ENCODE assay signal across 8 cellular contexts in genomic region chr4:48016141-48017107, GRCh38. TPM values are rescaled to one million over a fixed set of nuclear protein-coding genes. Genes with fewer than 3 reads are reported as not detected.
DNase-seq lines count a peak whose midpoint lies in the region; FAIRE-seq and TF ChIP-seq lines count a peak whose summit lies in the region.

Gene CNGA1 (minus strand): TSS chr4:48016681. CDS start chr4:47952689, 63,992 bp downstream.
Gene NIPAL1 (plus strand): TSS chr4:48016772. CDS start chr4:48016840, 68 bp downstream.

- TF ChIP-seq CTCF in LNCaP clone FGC (IDR thresholded peaks at IDR 0.05; ENCODE audit: control insufficient read depth, extremely low read depth, insufficient read depth) (peak; percentile 51), testis (IDR thresholded peaks at IDR 0.05) (no peak)

- 1 to 4% methylated on average over 11 to 45 of the region's 60 CpGs for WGBS in testis, 2 donors

- no peak for TF ChIP-seq POLR2A in H54 (IDR thresholded peaks at IDR 0.05; ENCODE audit: low read depth, low read length)
- TF ChIP-seq POLR2A in testis (IDR thresholded peaks at IDR 0.05), result no peak

- H3K4me1 ChIP-seq in ES-I3 (ENCODE audit: insufficient read depth, low read length) (no peaks in the 10 kb centered on the region), SJCRH30 (no peaks in the 10 kb centered on the region), testis (no peaks in the 10 kb centered on the region)

- H3K27ac ChIP-seq in SJCRH30 (no peak within 1 kb of the TSS), testis (peak within 1 kb of the TSS in 1 of 2 donors; percentile 74)

- peak within 1 kb of the TSS; percentile 100 for H3K9ac ChIP-seq in ES-I3 (ENCODE audit: low read depth, low read length)

- H3K9me3 ChIP-seq in ES-I3 (ENCODE audit: control insufficient read depth, insufficient read depth, low read length) (no peaks in the 10 kb centered on the region; the same call in none of the 2 replicates), SJCRH30 (replicated peaks) (no peaks in the 10 kb centered on the region; the same call in 1 of the 2 replicates), testis (no peaks in the 10 kb centered on the region)

- intact Hi-C loops in testis (cut with DNase I; ENCODE audit: low total_unique reads), result no loop called here

- H3K4me3 ChIP-seq in LNCaP clone FGC (ENCODE audit: low read depth, low read length) (peak within 1 kb of the TSS; percentile 62), SJCRH30 (peak within 1 kb of the TSS; percentile 58), testis (peak within 1 kb of the TSS; percentile 48 to 80)

- peak; percentile 29 for DNase-seq in H54 (ENCODE audit: insufficient read length, low spot score)
- DNase-seq in LNCaP clone FGC (ENCODE audit: low read depth), result peak; percentile 41
- DNase-seq in SJCRH30, result peak; percentile 74 to 79
- DNase-seq in activated gamma-delta T cell treated with anti-CD3 and anti-CD28 coated beads, Interleukin-2, amount 50 U/mL, for 16 hours (ENCODE audit: low read depth), result peak; percentile 56
- peak; percentile 34 for DNase-seq in globus pallidus (ENCODE audit: low spot score)
- DNase-seq in nucleus accumbens (lab: John Stamatoyannopoulos, UW), result peak in 41 of 56 donors; percentile 3 to 74 (median 43)
- DNase-seq in testis, result peak; percentile 90

- H3K36me3 ChIP-seq in ES-I3 (ENCODE audit: insufficient read depth, low read length) (no peaks in the 10 kb centered on the region), SJCRH30 (no peaks in the 10 kb centered on the region), testis (ENCODE audit: low read depth, missing control alignments) (no peaks in the 10 kb centered on the region)

- no peak for FAIRE-seq in H54 (lab: Jason Lieb, UNC)

- H3K27me3 ChIP-seq in SJCRH30 (no peaks in the 10 kb centered on the region), testis (no peaks in the 10 kb centered on the region)

RNA-seq across cellular contexts. Expression of gene CNGA1, which starts in this region (rescaled TPM):
- not detected in 2 replicates for total RNA-seq in SJCRH30 (2014; rRNA removed; shearing (Covaris generic))
- total RNA-seq in testis, result 1 to 10 TPM in 1 of 2 donors, under 1 TPM in 1; 0.47 to 1.7 TPM
- polyA plus RNA-seq in testis (ENCODE audit: insufficient read depth, low read depth, low replicate concordance), result 0.28 TPM

RNA-seq across cellular contexts. Expression of gene NIPAL1, which starts in this region (rescaled TPM):
- 0.04 and 0.05 TPM in 2 replicates for total RNA-seq in SJCRH30 (2014; rRNA removed; shearing (Covaris generic))
- total RNA-seq in testis, result 1 to 10 TPM in 1 of 2 donors, under 1 TPM in 1; 0.79 to 3.2 TPM
- polyA plus RNA-seq in testis (ENCODE audit: insufficient read depth, low read depth, low replicate concordance), result 2.3 TPM

Comparison
In these comparisons a context has a peak if more than half of its experiments do, and no peak if none do; other contexts are left out.
1. Peak in DNase-seq and H3K4me3 ChIP-seq in SJCRH30; RNA of the genes that start here not detected or under 1 TPM.
2. DNase-seq: peak in every context shown above with its lines; median percentile 90 in testis; 76 in SJCRH30; 56 in activated gamma-delta T cell treated with anti-CD3 and anti-CD28 coated beads, Interleukin-2, amount 50 U/mL, for 16 hours; 43 in nucleus accumbens; 41 in LNCaP clone FGC; 34 in globus pallidus; 29 in H54.